Comparison of ENCODE assay signal across 26 cellular contexts in genomic region chr5:87182622-87183021, GRCh38.
DNase-seq lines count a peak whose midpoint lies in the region; ATAC-seq, FAIRE-seq and TF ChIP-seq lines count a peak whose summit lies in the region.
"Had no signal": no experiment of that assay in that cellular context is flagged by ENCODE, and none has a peak within 500 bp of the region (broad histone marks: within the 10 kb centered on the region; RNA-seq: fewer than 3 reads in every experiment).

No MANE protein-coding gene starts in this region.

- no peak for FAIRE-seq in H54 (lab: Jason Lieb, UNC)

- no peaks in the 10 kb centered on the region for H3K79me2 ChIP-seq in mammary epithelial cell (ENCODE audit: insufficient read depth, low read length)

- peaks cover 4% of the 10 kb centered on the region for H3K4me1 Mint-ChIP-seq in MCF 10A (ENCODE audit: insufficient read depth, unreplicated experiment)
- peaks cover 4 to 7% of the 10 kb centered on the region in 2 donors for H3K4me1 Mint-ChIP-seq in effector memory CD8-positive, alpha-beta T cell (ENCODE audit: low read depth in 2 of 2)
- H3K4me1 Mint-ChIP-seq in stimulated activated naive CD8-positive, alpha-beta T cell treated with anti-CD3 and anti-CD28 coated beads, Interleukin-15, amount 100 ng/mL, for 72 hours: peaks cover 10% of the 10 kb centered on the region

- dilution Hi-C loops in mammary epithelial cell (cut with HindIII; ENCODE audit: low sequenced_read_pairs): no loop called here

- intact Hi-C loops in mammary epithelial cell (cut with micrococcal nuclease): no loop called here
- intact Hi-C loops in MCF 10A (cut with micrococcal nuclease): no loop called here

- H3K27me3 ChIP-seq in mammary epithelial cell (ENCODE audit: insufficient read depth, low read length): no peaks in the 10 kb centered on the region
- H3K27me3 ChIP-seq: thyroid gland had no signal

- no peak overlapping the region for H3K27ac Mint-ChIP-seq in MCF 10A (ENCODE audit: low read depth, unreplicated experiment)
- peak overlapping the region; percentile 32 to 76 for H3K27ac Mint-ChIP-seq in effector memory CD8-positive, alpha-beta T cell
- H3K27ac Mint-ChIP-seq in stimulated activated naive CD8-positive, alpha-beta T cell treated with anti-CD3 and anti-CD28 coated beads, Interleukin-15, amount 100 ng/mL, for 72 hours: peak overlapping the region in 1 of 2 donors; percentile 74
- H3K27ac Mint-ChIP-seq: activated CD4-positive, alpha-beta memory T cell treated with anti-CD3 and anti-CD28 coated beads for 36 hours; activated naive CD4-positive, alpha-beta T cell treated with anti-CD3 and anti-CD28 coated beads, Interleukin-2, amount 50 U/mL, for 72 hours; natural killer cell treated with Interleukin-12 subunit alpha and Interleukin-12 subunit beta and Interleukin-15 and Interleukin-18, amount 100 ng/mL, for 72 hours had no signal

- TF ChIP-seq CTCF in mammary epithelial cell (conservative IDR thresholded peaks at IDR 0.05 in 1 of 2, IDR thresholded peaks at IDR 0.05 in 1 of 2; ENCODE audit: extremely low read depth in 1 of 2, insufficient read depth in 1 of 2, low read depth in 1 of 2, low read length in 2 of 2): no peak
- no peak for TF ChIP-seq CTCF in MCF 10A (IDR thresholded peaks at IDR 0.05; ENCODE audit: unreplicated experiment)

- H3K27ac ChIP-seq in mammary epithelial cell (ENCODE audit: insufficient read depth, low read depth, low read length): no peak overlapping the region
- H3K27ac ChIP-seq: C4-2B, SK-N-MC, thyroid gland, WERI-Rb-1 had no signal

- 85% methylated on average over 4 of the region's 4 CpGs for WGBS in mammary epithelial cell (ENCODE audit: low coverage, missing lambda C conversion rate)

- H2AFZ ChIP-seq in mammary epithelial cell (ENCODE audit: low read depth, low read length): peak overlapping the region; percentile 42

- no peaks in the 10 kb centered on the region for H3K9me3 Mint-ChIP-seq in MCF 10A (ENCODE audit: unreplicated experiment)
- H3K9me3 Mint-ChIP-seq in effector memory CD8-positive, alpha-beta T cell: no peaks in the 10 kb centered on the region
- no peaks in the 10 kb centered on the region for H3K9me3 Mint-ChIP-seq in stimulated activated naive CD8-positive, alpha-beta T cell treated with anti-CD3 and anti-CD28 coated beads, Interleukin-15, amount 100 ng/mL, for 72 hours
- H3K9me3 Mint-ChIP-seq: activated CD4-positive, alpha-beta memory T cell treated with anti-CD3 and anti-CD28 coated beads for 36 hours; activated naive CD4-positive, alpha-beta T cell treated with anti-CD3 and anti-CD28 coated beads, Interleukin-2, amount 50 U/mL, for 72 hours; natural killer cell treated with Interleukin-12 subunit alpha and Interleukin-12 subunit beta and Interleukin-15 and Interleukin-18, amount 100 ng/mL, for 72 hours had no signal

- DNase-seq in mammary epithelial cell (no peak), MCF 10A (ENCODE audit: unreplicated experiment) (no peak), H54 (ENCODE audit: insufficient read length, low spot score) (no peak), germinal center (ENCODE audit: low spot score) (no peak), hippocampal formation (lab: John Stamatoyannopoulos, UW) (no peak)
- DNase-seq in effector memory CD8-positive, alpha-beta T cell: no peak
- DNase-seq in stimulated activated naive CD8-positive, alpha-beta T cell treated with anti-CD3 and anti-CD28 coated beads, Interleukin-15, amount 100 ng/mL, for 72 hours: no peak
- DNase-seq: activated CD4-positive, alpha-beta memory T cell treated with anti-CD3 and anti-CD28 coated beads for 36 hours; head of caudate nucleus; left cardiac atrium; NCI-H1092 treated with DMSO at 0.1 percent for 48 hours; NCI-H187 treated with DMSO at 0.1 percent for 48 hours; NCI-H526 treated with DMSO at 0.1 percent for 48 hours; right cardiac atrium; RPMI8226; stimulated activated CD4-positive, alpha-beta T cell treated with anti-CD3 and anti-CD28 coated beads, Interleukin-12 subunit alpha, Interleukin-12 subunit beta, amount 100 ng/mL, for 4 hours; stimulated activated CD4-positive, alpha-beta T cell treated with anti-CD3 and anti-CD28 coated beads, Interleukin-4, amount 100 ng/mL, for 24 hours; stimulated activated naive CD4-positive, alpha-beta T cell treated with Interleukin-2 at 50 U/mL for 16 hours; T-helper 9 cell; thyroid gland; WERI-Rb-1 had no signal

- H3K36me3 ChIP-seq in mammary epithelial cell (ENCODE audit: insufficient read depth, low read length): no peaks in the 10 kb centered on the region
- H3K36me3 ChIP-seq: thyroid gland, WERI-Rb-1 had no signal

- no peaks in the 10 kb centered on the region for H3K27me3 Mint-ChIP-seq in MCF 10A (ENCODE audit: insufficient read depth, unreplicated experiment)
- H3K27me3 Mint-ChIP-seq in effector memory CD8-positive, alpha-beta T cell: no peaks in the 10 kb centered on the region
- no peaks in the 10 kb centered on the region for H3K27me3 Mint-ChIP-seq in stimulated activated naive CD8-positive, alpha-beta T cell treated with anti-CD3 and anti-CD28 coated beads, Interleukin-15, amount 100 ng/mL, for 72 hours
- H3K27me3 Mint-ChIP-seq: activated CD4-positive, alpha-beta memory T cell treated with anti-CD3 and anti-CD28 coated beads for 36 hours; natural killer cell treated with Interleukin-12 subunit alpha and Interleukin-12 subunit beta and Interleukin-15 and Interleukin-18, amount 100 ng/mL, for 72 hours had no signal

- CTCF ChIA-PET in mammary epithelial cell (lab: Charles Lee; ENCODE audit: low non-redundant PET): no interaction called here
- CTCF ChIA-PET in MCF 10A (lab: Yijun Ruan, JAX): interaction anchor here (0.7 to 1.0 kb wide), 2 partner anchors 10 to 12 kb away, joined by 3 read pairs; no protein-coding TSS in a partner anchor

- in situ Hi-C loops in mammary epithelial cell (cut with MboI; ENCODE audit: low sequenced_read_pairs in 2 of 2): no loop called here

- no peak overlapping the region for H3K9ac ChIP-seq in mammary epithelial cell (ENCODE audit: insufficient read depth, low read length)

- no TSS peak for BruUV-seq in mammary epithelial cell (replicated peaks; lab: Mats Ljungman, UMichigan)
- BruUV-seq in MCF 10A (replicated peaks; lab: Mats Ljungman, UMichigan): no TSS peak

- H3K9me3 ChIP-seq in mammary epithelial cell (replicated peaks; ENCODE audit: insufficient read depth, low read length): no peaks in the 10 kb centered on the region
- H3K9me3 ChIP-seq: thyroid gland had no signal

- no peak for TF ChIP-seq POLR2A in H54 (IDR thresholded peaks at IDR 0.05; ENCODE audit: low read depth, low read length)

- no peaks in the 10 kb centered on the region for H3K4me1 ChIP-seq in mammary epithelial cell (ENCODE audit: insufficient read depth, low read length)
- H3K4me1 ChIP-seq: thyroid gland had no signal

- POLR2A ChIA-PET in MCF 10A (lab: Yijun Ruan, JAX): interaction anchor here (0.8 to 1.0 kb wide), 2 partner anchors 12 to 26 kb away, joined by 3 to 6 read pairs; no protein-coding TSS in a partner anchor

- H3K36me3 Mint-ChIP-seq in MCF 10A (ENCODE audit: insufficient read depth, unreplicated experiment): no peaks in the 10 kb centered on the region
- no peaks in the 10 kb centered on the region for H3K36me3 Mint-ChIP-seq in effector memory CD8-positive, alpha-beta T cell (ENCODE audit: insufficient read depth)
- H3K36me3 Mint-ChIP-seq: activated CD4-positive, alpha-beta memory T cell treated with anti-CD3 and anti-CD28 coated beads for 36 hours; activated naive CD4-positive, alpha-beta T cell treated with anti-CD3 and anti-CD28 coated beads, Interleukin-2, amount 50 U/mL, for 72 hours; natural killer cell treated with Interleukin-12 subunit alpha and Interleukin-12 subunit beta and Interleukin-15 and Interleukin-18, amount 100 ng/mL, for 72 hours had no signal

- no peaks in the 10 kb centered on the region for H4K20me1 ChIP-seq in mammary epithelial cell (ENCODE audit: insufficient read depth, low read length)

- H3K4me3 Mint-ChIP-seq in MCF 10A (ENCODE audit: unreplicated experiment): no peak overlapping the region
- peak overlapping the region; percentile 26 to 57 for H3K4me3 Mint-ChIP-seq in effector memory CD8-positive, alpha-beta T cell
- peak overlapping the region; percentile 14 to 40 for H3K4me3 Mint-ChIP-seq in stimulated activated naive CD8-positive, alpha-beta T cell treated with anti-CD3 and anti-CD28 coated beads, Interleukin-15, amount 100 ng/mL, for 72 hours
- H3K4me3 Mint-ChIP-seq: activated CD4-positive, alpha-beta memory T cell treated with anti-CD3 and anti-CD28 coated beads for 36 hours; natural killer cell treated with Interleukin-12 subunit alpha and Interleukin-12 subunit beta and Interleukin-15 and Interleukin-18, amount 100 ng/mL, for 72 hours had no signal

- H3K4me2 ChIP-seq in mammary epithelial cell (ENCODE audit: insufficient read depth, low read depth, low read length): no peak overlapping the region

- H3K4me3 ChIP-seq in mammary epithelial cell (replicated peaks in 1 of 3; ENCODE audit: insufficient read depth in 1 of 3, low read depth in 2 of 3, low read length in 3 of 3): no peak overlapping the region
- H3K4me3 ChIP-seq: SK-N-MC, thyroid gland had no signal

- ATAC-seq in SK-N-SH treated with all-trans-retinoic acid at 6 μM for 48 hours: peak; percentile 25; the same call in 1 of the 3 replicates
- ATAC-seq in effector memory CD8-positive, alpha-beta T cell (replicated peaks): peak; percentile 56
- ATAC-seq in stimulated activated naive CD8-positive, alpha-beta T cell treated with anti-CD3 and anti-CD28 coated beads, Interleukin-15, amount 100 ng/mL, for 72 hours: no peak
- ATAC-seq: activated naive CD4-positive, alpha-beta T cell treated with anti-CD3 and anti-CD28 coated beads, Interleukin-2, amount 50 U/mL, for 72 hours; left cardiac atrium; natural killer cell treated with Interleukin-12 subunit alpha and Interleukin-12 subunit beta and Interleukin-15 and Interleukin-18, amount 100 ng/mL, for 72 hours; right cardiac atrium had no signal

TF ChIP-seq in SK-N-SH treated with all-trans-retinoic acid at 6 μM for 48 hours, 23 proteins besides CTCF, POLR2A, EP300 and RAD21 (continues in another document):
- TF ChIP-seq OSR1 (CRISPR knock-in tag; IDR thresholded peaks at IDR 0.05) (no peak), ZNF70 (CRISPR knock-in tag; IDR thresholded peaks at IDR 0.05) (no peak), RARB (CRISPR knock-in tag; IDR thresholded peaks at IDR 0.05) (no peak), ZNF565 (CRISPR knock-in tag; conservative IDR thresholded peaks at IDR 0.05; ENCODE audit: low read depth) (no peak), BACH2 (CRISPR knock-in tag; IDR thresholded peaks at IDR 0.05; ENCODE audit: borderline replicate concordance) (no peak), GLIS3 (CRISPR knock-in tag; IDR thresholded peaks at IDR 0.05) (no peak), SNAI2 (CRISPR knock-in tag; IDR thresholded peaks at IDR 0.05) (no peak)
